In the genomic region with DNA sequence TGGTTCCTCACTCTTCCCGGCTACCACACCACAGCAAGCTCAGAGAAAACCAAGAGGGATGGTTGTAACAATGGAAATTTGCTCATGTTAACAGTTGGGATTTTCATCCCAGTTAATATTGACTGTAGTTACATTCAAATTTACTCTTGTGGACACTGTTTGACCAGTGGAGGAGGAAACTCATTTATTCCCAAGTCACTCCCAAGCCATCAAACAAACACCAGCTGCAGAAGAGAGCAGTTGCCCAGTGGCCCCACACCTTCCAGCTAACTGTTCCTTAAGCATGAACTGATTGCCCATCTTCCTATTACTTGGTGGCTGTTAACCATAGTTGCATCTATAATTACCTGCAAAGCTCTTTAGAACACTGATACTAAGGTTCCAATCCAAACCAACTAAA, we compare ENCODE assay signal across 9 cellular contexts.
"Had no signal": no experiment of that assay in that cellular context is flagged by ENCODE, and none has a peak within 500 bp of the region (broad histone marks: within the 10 kb centered on the region; RNA-seq: fewer than 3 reads in every experiment).

No MANE protein-coding gene starts in this region.

- H3K36me3 ChIP-seq: HAP-1 had no signal

- H3K4me1 ChIP-seq: HAP-1 had no signal

- H3K9me3 ChIP-seq: HAP-1 had no signal

- ATAC-seq: HCT116, K562 had no signal

- H3K4me3 ChIP-seq: GM23248, HAP-1, K562 had no signal

- DNase-seq: GM23248, GOT3, H7, HFFc6, IMR-90, KG1 had no signal

- H3K27ac ChIP-seq: GM23248 had no signal
